Comparison of ENCODE assay signal across 10 cellular contexts in genomic region chr17:18043491-18043890, GRCh38. TPM values are rescaled to one million over a fixed set of nuclear protein-coding genes. Genes with fewer than 3 reads are reported as not detected.
DNase-seq lines count a peak whose midpoint lies in the region; ATAC-seq, FAIRE-seq and TF ChIP-seq lines count a peak whose summit lies in the region.
"Had no signal": no experiment of that assay in that cellular context is flagged by ENCODE, and none has a peak within 500 bp of the region (broad histone marks: within the 10 kb centered on the region; RNA-seq: fewer than 3 reads in every experiment).

No MANE protein-coding gene starts in this region.

- H3K27ac Mint-ChIP-seq in CD14-positive monocyte: no peak overlapping the region

- H4K20me1 ChIP-seq in GM23248 (ENCODE audit: insufficient read depth): 0 out of 2 replicates have a peak, but pooled peaks cover 6% of the 10 kb centered on the region

- peaks cover 0 to 2% (median 0%) of the 10 kb centered on the region in 3 donors for H3K27me3 Mint-ChIP-seq in CD14-positive monocyte (ENCODE audit: low read depth in 3 of 3)

- peaks cover 6% of the 10 kb centered on the region; the same call in 1 of the 2 replicates for H3K36me3 ChIP-seq in GM23248 (ENCODE audit: low read depth)

- POLR2A ChIA-PET in A549 (lab: Yijun Ruan, JAX): no interaction called here

- no peak for TF ChIP-seq POLR2A in A549 (IDR thresholded peaks at IDR 0.05; ENCODE audit: low read length)

- intact Hi-C loops in CD14-positive monocyte (cut with micrococcal nuclease): no loop called here

- peak; percentile 15 to 45; a peak in 2 of 5 replicates for TF ChIP-seq RAD21 in A549 (conservative IDR thresholded peaks at IDR 0.05 in 1 of 2, IDR thresholded peaks at IDR 0.05 in 1 of 2)

- CTCF ChIA-PET in A549 (lab: Yijun Ruan, JAX): interaction anchor here (2.0 kb wide), 1 partner anchor 153 kb away, joined by 10 read pairs; no protein-coding TSS in a partner anchor

- peak; percentile 89 for FAIRE-seq in A549 (lab: Jason Lieb, UNC)

- H3K36me3 Mint-ChIP-seq in CD14-positive monocyte: peaks cover 14 to 25% of the 10 kb centered on the region in 2 donors

- no peak overlapping the region for H3K4me3 ChIP-seq in A549
- no peak overlapping the region for H3K4me3 ChIP-seq in GM23248
- no peak overlapping the region for H3K4me3 ChIP-seq in fibroblast of the aortic adventitia (ENCODE audit: low read depth, low read length)

- no peak for TF ChIP-seq EP300 in A549 (IDR thresholded peaks at IDR 0.05)

- 54% methylated on average over 1 of the region's 1 CpG for WGBS in A549 (ENCODE audit: missing lambda C conversion rate)
- WGBS in GM23248 (ENCODE audit: low coverage in 1 of 2, low lambda C conversion rate in 2 of 2, missing lambda C conversion rate in 2 of 2), 2 experiments: 52 to 59% methylated on average over 1 of the region's 1 CpG

- ATAC-seq in A549 (no peak), GM18502 (IDR thresholded peaks at IDR 0.05; ENCODE audit: poor library complexity, unreplicated experiment) (no peak), HG03196 (IDR thresholded peaks at IDR 0.05; ENCODE audit: unreplicated experiment) (no peak)
- ATAC-seq: left ventricle myocardium superior had no signal

- H3K9me2 ChIP-seq in GM23248 (ENCODE audit: insufficient read depth): no peaks in the 10 kb centered on the region

- H3K9me3 ChIP-seq in A549: no peaks in the 10 kb centered on the region
- no peaks in the 10 kb centered on the region for H3K9me3 ChIP-seq in GM23248 (ENCODE audit: low read depth)

- H3K27me3 ChIP-seq in GM23248 (replicated peaks; ENCODE audit: insufficient read depth): no peaks in the 10 kb centered on the region

- H3K4me1 ChIP-seq in A549 (peaks cover 21% of the 10 kb centered on the region), GM23248 (ENCODE audit: insufficient read depth) (peaks cover 25% of the 10 kb centered on the region)

- H3F3A ChIP-seq in GM23248 (ENCODE audit: insufficient read depth): peaks cover 15% of the 10 kb centered on the region

- in situ Hi-C loops in GM23248 (cut with MboI) (loop anchor here (25.0 kb wide), 1 partner anchor 356 kb away; the partner anchor contains the start of gene RAI1), SK-MEL-5 (cut with HindIII; ENCODE audit: low pct_unique_long_range_greater_than_20kb, low sequenced_read_pairs) (no loop called here)

- H3K79me2 ChIP-seq in GM23248 (ENCODE audit: insufficient read depth): peaks cover 61% of the 10 kb centered on the region

- H3K4me1 Mint-ChIP-seq in CD14-positive monocyte: peaks cover 29% of the 10 kb centered on the region

- peak in 1 of 2 experiments; percentile 30 for DNase-seq in A549 (ENCODE audit: low read depth in 1 of 2, low spot score in 1 of 2)
- peak; percentile 55 for DNase-seq in GM23248
- DNase-seq in SK-MEL-5 (ENCODE audit: low read depth, low spot score): peak; percentile 41
- DNase-seq in fibroblast of the aortic adventitia (ENCODE audit: low read depth): peak; percentile 34
- no peak for DNase-seq in CD14-positive monocyte (ENCODE audit: low spot score)
- DNase-seq in DMS153 (lab: John Stamatoyannopoulos, UW): no peak
- DNase-seq: left ventricle myocardium superior; stimulated activated CD4-positive, alpha-beta T cell treated with anti-CD3 and anti-CD28 coated beads, Interleukin-12 subunit alpha, Interleukin-12 subunit beta, amount 100 ng/mL, for 4 hours had no signal

- no peak overlapping the region for H3K4me2 ChIP-seq in A549
- H3K4me2 ChIP-seq in GM23248 (ENCODE audit: unreplicated experiment): no peak overlapping the region

- H3K27ac ChIP-seq in A549: no peak overlapping the region
- H3K27ac ChIP-seq in GM23248: no peak overlapping the region

- no peak overlapping the region for H2AFZ ChIP-seq in GM23248

- H3K4me3 Mint-ChIP-seq in CD14-positive monocyte: no peak overlapping the region

- peaks cover 0 to 2% (median 0%) of the 10 kb centered on the region in 7 donors for H3K9me3 Mint-ChIP-seq in CD14-positive monocyte

- peak; percentile 31; the same call in 2 of the 3 replicates for TF ChIP-seq CTCF in A549 (IDR thresholded peaks at IDR 0.05)
- TF ChIP-seq CTCF in fibroblast of the aortic adventitia (IDR thresholded peaks at IDR 0.05; ENCODE audit: insufficient read depth, low read length): peak; percentile 29
- TF ChIP-seq CTCF in CD14-positive monocyte (IDR thresholded peaks at IDR 0.05): no peak

- H3K9ac ChIP-seq in GM23248: no peak overlapping the region

TF ChIP-seq in A549, 52 proteins besides CTCF, POLR2A, EP300 and RAD21:
- TF ChIP-seq E2F6 (IDR thresholded peaks at IDR 0.05; ENCODE audit: borderline replicate concordance, low read depth): no peak
- TF ChIP-seq GATA3 (IDR thresholded peaks at IDR 0.05; ENCODE audit: borderline replicate concordance): no peak
- peak; percentile 7; the same call in 1 of the 3 replicates for TF ChIP-seq SMC3 (IDR thresholded peaks at IDR 0.05)

RNA-seq across cellular contexts. Expression of gene GID4, which starts 4.3 kb away (rescaled TPM):
- polyA plus RNA-seq in A549 (2011; rRNA removed): 11.2 and 11.9 TPM in 2 replicates
- 5.4 and 6.3 TPM in 2 replicates for polyA plus RNA-seq in A549 (2012; cell fraction: cytosol; rRNA removed)
- polyA plus RNA-seq in A549 (2012; cell fraction: nucleus; rRNA removed): 3.2 and 4.1 TPM in 2 replicates
- polyA plus RNA-seq in A549 (2017; fragmentation: RNase III; extraction: RNeasy Plus Mini Kit Qiagen cat#74134 plus additional on column Dnase treatment): 11.4 to 11.6 TPM (median 11.5 TPM) in 3 replicates
- 17.4 and 20.3 TPM in 2 replicates for polyA minus RNA-seq in A549 (2011; rRNA and poly(A)+ RNA removed)
- 8.0 and 10.2 TPM in 2 replicates for total RNA-seq in GM23248 (2014; rRNA removed; shearing (Covaris generic))
- polyA plus RNA-seq in GM23248 (2016; fragmentation: Nextera tagmentation; extraction: Ambion mirVana): 7.2 and 7.3 TPM in 2 replicates
- total RNA-seq in SK-MEL-5 (2014; rRNA removed; shearing (Covaris generic)): 6.3 and 6.8 TPM in 2 replicates
- polyA plus RNA-seq in SK-MEL-5 (2015; cell fraction: cytosol; rRNA removed): 9.1 and 13.3 TPM in 2 replicates
- 3.9 and 8.5 TPM in 2 replicates for polyA plus RNA-seq in SK-MEL-5 (2015; cell fraction: nucleus; rRNA removed)
- 5.5 and 7.8 TPM in 2 replicates for total RNA-seq in fibroblast of the aortic adventitia (ENCODE audit: low replicate concordance)
- 1 to 10 TPM; 4.4 to 6.0 TPM for polyA plus RNA-seq in CD14-positive monocyte

RNA-seq across cellular contexts. Expression of gene ATPAF2, which starts 4.5 kb away (rescaled TPM):
- polyA plus RNA-seq in A549 (2011; rRNA removed) (20.0 and 22.3 TPM in 2 replicates), A549 (2017; fragmentation: RNase III; extraction: RNeasy Plus Mini Kit Qiagen cat#74134 plus additional on column Dnase treatment) (20.7 to 21.4 TPM (median 21.3 TPM) in 3 replicates), GM23248 (2016; fragmentation: Nextera tagmentation; extraction: Ambion mirVana) (21.9 and 22.3 TPM in 2 replicates), CD14-positive monocyte (10 to 100 TPM; 44.9 to 50.8 TPM)
- polyA plus RNA-seq in A549 (2012; cell fraction: cytosol; rRNA removed): 29.6 and 33.3 TPM in 2 replicates
- 55.7 and 61.1 TPM in 2 replicates for polyA plus RNA-seq in A549 (2012; cell fraction: nucleus; rRNA removed)
- polyA minus RNA-seq in A549 (2011; rRNA and poly(A)+ RNA removed): 25.4 and 29.8 TPM in 2 replicates
- 17.0 and 37.6 TPM in 2 replicates for total RNA-seq in GM23248 (2014; rRNA removed; shearing (Covaris generic))
- 26.6 and 27.7 TPM in 2 replicates for total RNA-seq in SK-MEL-5 (2014; rRNA removed; shearing (Covaris generic))
- 29.2 and 32.5 TPM in 2 replicates for polyA plus RNA-seq in SK-MEL-5 (2015; cell fraction: cytosol; rRNA removed)
- 46.9 and 58.8 TPM in 2 replicates for polyA plus RNA-seq in SK-MEL-5 (2015; cell fraction: nucleus; rRNA removed)
- total RNA-seq in fibroblast of the aortic adventitia (ENCODE audit: low replicate concordance): 17.8 and 43.4 TPM in 2 replicates

RNA-seq across cellular contexts. Expression of gene DRG2, which starts 44.3 kb away (rescaled TPM):
- polyA plus RNA-seq in A549 (2011; rRNA removed): 41.9 and 44.6 TPM in 2 replicates
- 49.7 and 55.9 TPM in 2 replicates for polyA plus RNA-seq in A549 (2012; cell fraction: cytosol; rRNA removed)
- polyA plus RNA-seq in A549 (2012; cell fraction: nucleus; rRNA removed): 114 and 125 TPM in 2 replicates
- 48.2 to 51.9 TPM (median 48.3 TPM) in 3 replicates for polyA plus RNA-seq in A549 (2017; fragmentation: RNase III; extraction: RNeasy Plus Mini Kit Qiagen cat#74134 plus additional on column Dnase treatment)
- polyA minus RNA-seq in A549 (2011; rRNA and poly(A)+ RNA removed): 73.2 and 77.2 TPM in 2 replicates
- total RNA-seq in GM23248 (2014; rRNA removed; shearing (Covaris generic)): 51.0 and 53.4 TPM in 2 replicates
- 34.6 and 36.7 TPM in 2 replicates for polyA plus RNA-seq in GM23248 (2016; fragmentation: Nextera tagmentation; extraction: Ambion mirVana)
- 43.0 and 44.2 TPM in 2 replicates for total RNA-seq in SK-MEL-5 (2014; rRNA removed; shearing (Covaris generic))
- 47.7 and 53.2 TPM in 2 replicates for polyA plus RNA-seq in SK-MEL-5 (2015; cell fraction: cytosol; rRNA removed)
- polyA plus RNA-seq in SK-MEL-5 (2015; cell fraction: nucleus; rRNA removed): 194 and 213 TPM in 2 replicates
- 7.4 and 25.3 TPM in 2 replicates for total RNA-seq in fibroblast of the aortic adventitia (ENCODE audit: low replicate concordance)
- polyA plus RNA-seq in CD14-positive monocyte: 10 to 100 TPM; 26.9 to 32.0 TPM

Comparison
In these comparisons a context has a peak if more than half of its experiments do, and no peak if none do; other contexts are left out.
1. DNase-seq: peak in GM23248 (single experiment), SK-MEL-5 (single experiment) and fibroblast of the aortic adventitia (single experiment); none in CD14-positive monocyte (single experiment) and DMS153 (single experiment).